In genomic region chr12:130669205-130669557, GRCh38 we compare ENCODE assay signal across 22 cellular contexts. TPM values are rescaled to one million over a fixed set of nuclear protein-coding genes. Genes with fewer than 3 reads are reported as not detected.
"Had no signal": no experiment of that assay in that cellular context is flagged by ENCODE, and none has a peak within 500 bp of the region (broad histone marks: within the 10 kb centered on the region; RNA-seq: fewer than 3 reads in every experiment).

No MANE protein-coding gene starts in this region.

- H3K36me3 Mint-ChIP-seq: stimulated activated memory B cell treated with anti-CD40 and anti-IgM and Interleukin-4, amounts not matched to agents 10 μg/mL and 1 μg/mL and 100 μg/mL, for 72 hours had no signal

- H3K27me3 ChIP-seq: colonic mucosa, gastrocnemius medialis, spleen, testis, tibial artery had no signal

- H3K27me3 Mint-ChIP-seq: dendritic cell treated with granulocyte-macrophage colony-stimulating factor and Interleukin-4, amounts not matched to agents 40 ng/mL and 50 ng/mL, for 4 days; type B pancreatic cell had no signal

- H3K9me3 ChIP-seq: colonic mucosa, gastrocnemius medialis, psoas muscle, testis, tibial artery had no signal

- DNase-seq: colonic mucosa; effector CD8-positive, alpha-beta T cell; endodermal cell; foreskin fibroblast; gastrocnemius medialis; left ventricle myocardium superior; lower lobe of right lung; naive thymus-derived CD8-positive, alpha-beta T cell; psoas muscle; right cardiac atrium; stimulated activated CD4-positive, alpha-beta T cell treated with anti-CD3 and anti-CD28 coated beads, Interleukin-4, amount 100 ng/mL, for 4 hours; stimulated activated naive CD8-positive, alpha-beta T cell treated with anti-CD3 and anti-CD28 coated beads, Interleukin-15, Interleukin-2, amounts not matched to agents 100 U/mL and 50 U/mL, for 24 hours; substantia nigra; testis; tibial artery had no signal

- H3K4me1 Mint-ChIP-seq: stimulated activated memory B cell treated with anti-CD40 and anti-IgM and Interleukin-4, amounts not matched to agents 10 μg/mL and 1 μg/mL and 100 μg/mL, for 72 hours had no signal

- H3K27ac Mint-ChIP-seq: dendritic cell treated with granulocyte-macrophage colony-stimulating factor and Interleukin-4, amounts not matched to agents 40 ng/mL and 50 ng/mL, for 4 days; endodermal cell; naive thymus-derived CD8-positive, alpha-beta T cell; stimulated activated memory B cell treated with anti-CD40 and anti-IgM and Interleukin-4, amounts not matched to agents 10 μg/mL and 1 μg/mL and 100 μg/mL, for 72 hours; type B pancreatic cell had no signal

- H3K4me1 ChIP-seq: colonic mucosa, gastrocnemius medialis, lower lobe of right lung, parathyroid adenoma, psoas muscle, spleen, testis, tibial artery had no signal

- ATAC-seq: gastrocnemius medialis; left ventricle myocardium superior; lower lobe of right lung; naive thymus-derived CD8-positive, alpha-beta T cell; psoas muscle; right cardiac atrium; stimulated activated memory B cell treated with anti-CD40 and anti-IgM and Interleukin-4, amounts not matched to agents 10 μg/mL and 1 μg/mL and 100 μg/mL, for 72 hours; stimulated activated naive CD8-positive, alpha-beta T cell treated with anti-CD3 and anti-CD28 coated beads, Interleukin-15, Interleukin-2, amounts not matched to agents 100 U/mL and 50 U/mL, for 24 hours had no signal

- H3K4me3 Mint-ChIP-seq: dendritic cell treated with granulocyte-macrophage colony-stimulating factor and Interleukin-4, amounts not matched to agents 40 ng/mL and 50 ng/mL, for 4 days; endodermal cell; naive thymus-derived CD8-positive, alpha-beta T cell; stimulated activated memory B cell treated with anti-CD40 and anti-IgM and Interleukin-4, amounts not matched to agents 10 μg/mL and 1 μg/mL and 100 μg/mL, for 72 hours; type B pancreatic cell had no signal

- H3K4me3 ChIP-seq: colonic mucosa, gastrocnemius medialis, lower lobe of right lung, psoas muscle, skin epidermis, spleen, testis, tibial artery had no signal

- H3K27ac ChIP-seq: colonic mucosa, epithelial cell of prostate, gastrocnemius medialis, lower lobe of right lung, parathyroid adenoma, psoas muscle, skin epidermis, spleen, testis, tibial artery had no signal

- H3K36me3 ChIP-seq: colonic mucosa, gastrocnemius medialis, lower lobe of right lung, spleen, tibial artery had no signal

- H2AFZ ChIP-seq: parathyroid adenoma had no signal

- H3K9ac ChIP-seq: parathyroid adenoma had no signal

RNA-seq across cellular contexts. Expression of gene RIMBP2, which starts 46.9 kb away (rescaled TPM):
- polyA plus RNA-seq: naive thymus-derived CD8-positive, alpha-beta T cell had no signal
